In genomic region chr17:8475820-8476219, GRCh38 we compare ENCODE assay signal across 17 cellular contexts. TPM values are rescaled to one million over a fixed set of nuclear protein-coding genes. Genes with fewer than 3 reads are reported as not detected.
DNase-seq lines count a peak whose midpoint lies in the region; ATAC-seq and TF ChIP-seq lines count a peak whose summit lies in the region.
"Had no signal": no experiment of that assay in that cellular context is flagged by ENCODE, and none has a peak within 500 bp of the region (broad histone marks: within the 10 kb centered on the region; RNA-seq: fewer than 3 reads in every experiment).

No MANE protein-coding gene starts in this region.

- no peak for TF ChIP-seq CTCF in type B pancreatic cell (conservative IDR thresholded peaks at IDR 0.05)

- peaks cover 94% of the 10 kb centered on the region for H3K36me3 Mint-ChIP-seq in activated T-cell treated with anti-CD3 and anti-CD28 coated beads, Interleukin-2, amount 50 U/mL, for 24 hours (ENCODE audit: low read depth)
- peaks cover 82% of the 10 kb centered on the region for H3K36me3 Mint-ChIP-seq in effector memory CD8-positive, alpha-beta T cell (ENCODE audit: insufficient read depth)
- H3K36me3 Mint-ChIP-seq in type B pancreatic cell, result peaks cover 37% of the 10 kb centered on the region

- H3K27me3 Mint-ChIP-seq in activated T-cell treated with anti-CD3 and anti-CD28 coated beads, Interleukin-2, amount 50 U/mL, for 24 hours, result no peaks in the 10 kb centered on the region
- H3K27me3 Mint-ChIP-seq in effector memory CD8-positive, alpha-beta T cell, result no peaks in the 10 kb centered on the region
- no peaks in the 10 kb centered on the region for H3K27me3 Mint-ChIP-seq in type B pancreatic cell
- H3K27me3 Mint-ChIP-seq: B cell had no signal

- H3K4me3 Mint-ChIP-seq in activated T-cell treated with anti-CD3 and anti-CD28 coated beads, Interleukin-2, amount 50 U/mL, for 24 hours, result no peak overlapping the region
- no peak overlapping the region for H3K4me3 Mint-ChIP-seq in effector memory CD8-positive, alpha-beta T cell
- H3K4me3 Mint-ChIP-seq in type B pancreatic cell, result no peak overlapping the region
- H3K4me3 Mint-ChIP-seq: B cell had no signal

- H3K27ac Mint-ChIP-seq in activated T-cell treated with anti-CD3 and anti-CD28 coated beads, Interleukin-2, amount 50 U/mL, for 24 hours, result peak overlapping the region; percentile 9
- no peak overlapping the region for H3K27ac Mint-ChIP-seq in effector memory CD8-positive, alpha-beta T cell
- H3K27ac Mint-ChIP-seq in type B pancreatic cell, result peak overlapping the region; percentile 68
- H3K27ac Mint-ChIP-seq: B cell had no signal

- no peaks in the 10 kb centered on the region for H3K4me1 Mint-ChIP-seq in activated T-cell treated with anti-CD3 and anti-CD28 coated beads, Interleukin-2, amount 50 U/mL, for 24 hours (ENCODE audit: low read depth)
- peaks cover 0 to 7% of the 10 kb centered on the region in 2 donors for H3K4me1 Mint-ChIP-seq in effector memory CD8-positive, alpha-beta T cell (ENCODE audit: low read depth in 2 of 2)
- H3K4me1 Mint-ChIP-seq in type B pancreatic cell (ENCODE audit: unreplicated experiment), result no peaks in the 10 kb centered on the region
- H3K4me1 Mint-ChIP-seq: B cell had no signal

- no peak for DNase-seq in activated T-cell treated with anti-CD3 and anti-CD28 coated beads, Interleukin-2, amount 50 U/mL, for 24 hours
- no peak for DNase-seq in activated T-cell treated with anti-CD3 and anti-CD28 coated beads for 4 hours
- DNase-seq in NCI-H510A treated with DMSO at 0.1 percent for 48 hours (lab: John Stamatoyannopoulos, UW), result peak; percentile 17
- no peak for DNase-seq in effector memory CD8-positive, alpha-beta T cell
- DNase-seq in type B pancreatic cell (ENCODE audit: extremely low spot score, unreplicated experiment), result peak; percentile 65
- no peak for DNase-seq in activated CD4-positive, alpha-beta T cell treated with anti-CD3 and anti-CD28 coated beads, Interleukin-2, amount 50 U/mL, for 4 hours
- DNase-seq in nucleus accumbens (lab: John Stamatoyannopoulos, UW), result no peak
- no peak for DNase-seq in NCI-H2107 treated with DMSO at 0.1 percent for 48 hours (lab: John Stamatoyannopoulos, UW; ENCODE audit: unreplicated experiment)
- DNase-seq: DMS153, GF-D8, MV-4-11, NCI-H1694 treated with DMSO at 0.1 percent for 48 hours, NCI-H524, NCI-H82, OCI-M1, SK-N-SH had no signal

- peak; percentile 8 for ATAC-seq in effector memory CD8-positive, alpha-beta T cell (replicated peaks)

- H3K9me3 Mint-ChIP-seq in activated T-cell treated with anti-CD3 and anti-CD28 coated beads, Interleukin-2, amount 50 U/mL, for 24 hours, result no peaks in the 10 kb centered on the region
- H3K9me3 Mint-ChIP-seq in effector memory CD8-positive, alpha-beta T cell, result no peaks in the 10 kb centered on the region
- H3K9me3 Mint-ChIP-seq in type B pancreatic cell, result no peaks in the 10 kb centered on the region

RNA-seq across cellular contexts. Expression of gene NDEL1, which starts 40.1 kb away (rescaled TPM):
- total RNA-seq in type B pancreatic cell (ENCODE audit: low replicate concordance), result 51.4 and 77.9 TPM in 2 replicates

Comparison
In these comparisons a context has a peak if more than half of its experiments do, and no peak if none do; other contexts are left out.
1. DNase-seq: peak in NCI-H510A treated with DMSO at 0.1 percent for 48 hours (single experiment) and type B pancreatic cell (single experiment); none in activated T-cell treated with anti-CD3 and anti-CD28 coated beads, Interleukin-2, amount 50 U/mL, for 24 hours (single experiment), activated T-cell treated with anti-CD3 and anti-CD28 coated beads for 4 hours (single experiment), effector memory CD8-positive, alpha-beta T cell (0 of 3), activated CD4-positive, alpha-beta T cell treated with anti-CD3 and anti-CD28 coated beads, Interleukin-2, amount 50 U/mL, for 4 hours (0 of 2), nucleus accumbens (0 of 56) and NCI-H2107 treated with DMSO at 0.1 percent for 48 hours (single experiment).
2. H3K27ac Mint-ChIP-seq: peak in activated T-cell treated with anti-CD3 and anti-CD28 coated beads, Interleukin-2, amount 50 U/mL, for 24 hours (single experiment) and type B pancreatic cell (single experiment); none in effector memory CD8-positive, alpha-beta T cell (0 of 2).